25 cellular contexts compared by ENCODE assay signal in the genomic region with DNA sequence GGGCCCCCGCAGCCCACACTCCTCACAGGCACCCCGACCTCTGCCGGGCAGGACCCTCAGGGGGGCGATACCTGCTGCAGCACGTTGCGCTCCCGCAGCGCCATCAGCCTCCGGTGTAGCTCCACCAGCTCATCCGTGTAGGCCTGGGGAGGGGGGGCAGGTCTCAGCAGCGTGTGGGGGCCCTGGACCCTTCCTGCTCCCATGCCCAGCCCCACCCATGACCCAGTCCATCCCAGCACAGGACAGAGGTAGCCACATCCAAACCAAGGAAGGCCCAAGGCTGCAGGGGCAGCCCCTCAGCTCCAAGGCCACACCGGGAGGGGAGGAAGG.
"Had no signal": no experiment of that assay in that cellular context is flagged by ENCODE, and none has a peak within 500 bp of the region (broad histone marks: within the 10 kb centered on the region; RNA-seq: fewer than 3 reads in every experiment).

No MANE protein-coding gene starts in this region.

- H3K4me3 Mint-ChIP-seq: activated naive CD4-positive, alpha-beta T cell treated with anti-CD3 and anti-CD28 coated beads for 36 hours; activated naive CD8-positive, alpha-beta T cell treated with anti-CD3 and anti-CD28 coated beads, Interleukin-2, amount 10 ng/mL, durations not matched to agents 7 days and 5 days; dendritic cell treated with granulocyte-macrophage colony-stimulating factor and Interleukin-4, amounts not matched to agents 40 ng/mL and 50 ng/mL, for 4 days; naive B cell; neural progenitor cell; stimulated activated naive CD8-positive, alpha-beta T cell treated with anti-CD3 and anti-CD28 coated beads, Interleukin-15, Interleukin-2, amounts not matched to agents 100 ng/mL and 50 ng/mL, for 24 hours; T-cell; T-helper 2 cell treated with Interferon-gamma antibody and Interleukin-4, amounts not matched to agents 5 μg/mL and 100 μg/mL, for 36 hours had no signal

- H3K27ac Mint-ChIP-seq: activated naive CD4-positive, alpha-beta T cell treated with anti-CD3 and anti-CD28 coated beads for 36 hours; activated naive CD8-positive, alpha-beta T cell treated with anti-CD3 and anti-CD28 coated beads, Interleukin-2, amount 10 ng/mL, durations not matched to agents 7 days and 5 days; dendritic cell treated with granulocyte-macrophage colony-stimulating factor and Interleukin-4, amounts not matched to agents 40 ng/mL and 50 ng/mL, for 4 days; naive B cell; neural progenitor cell; stimulated activated naive CD8-positive, alpha-beta T cell treated with anti-CD3 and anti-CD28 coated beads, Interleukin-15, Interleukin-2, amounts not matched to agents 100 ng/mL and 50 ng/mL, for 24 hours; T-cell; T-helper 2 cell treated with Interferon-gamma antibody and Interleukin-4, amounts not matched to agents 5 μg/mL and 100 μg/mL, for 36 hours had no signal

- H3K4me2 ChIP-seq: neural progenitor cell had no signal

- H3K9ac ChIP-seq: neural progenitor cell had no signal

- H2AFZ ChIP-seq: neural progenitor cell had no signal

- H3K4me1 ChIP-seq: prostate gland had no signal

- H3K27ac ChIP-seq: heart right ventricle, neural progenitor cell, ovary, prostate gland, tibial artery, WERI-Rb-1 had no signal

- H3K9me3 Mint-ChIP-seq: activated naive CD4-positive, alpha-beta T cell treated with anti-CD3 and anti-CD28 coated beads for 36 hours; activated naive CD8-positive, alpha-beta T cell treated with anti-CD3 and anti-CD28 coated beads, Interleukin-2, amount 10 ng/mL, durations not matched to agents 7 days and 5 days; dendritic cell treated with granulocyte-macrophage colony-stimulating factor and Interleukin-4, amounts not matched to agents 40 ng/mL and 50 ng/mL, for 4 days; naive B cell; neural progenitor cell; stimulated activated naive CD8-positive, alpha-beta T cell treated with anti-CD3 and anti-CD28 coated beads, Interleukin-15, Interleukin-2, amounts not matched to agents 100 ng/mL and 50 ng/mL, for 24 hours; T-cell; T-helper 2 cell treated with Interferon-gamma antibody and Interleukin-4, amounts not matched to agents 5 μg/mL and 100 μg/mL, for 36 hours had no signal

- DNase-seq: activated CD4-positive, alpha-beta T cell treated with anti-CD3 and anti-CD28 coated beads for 1 hour; activated CD8-positive, alpha-beta memory T cell treated with anti-CD3 and anti-CD28 coated beads for 24 hours; activated CD8-positive, alpha-beta memory T cell treated with anti-CD3 and anti-CD28 coated beads, Interleukin-2, amount 50 U/mL, for 4 hours; activated naive CD4-positive, alpha-beta T cell treated with anti-CD3 and anti-CD28 coated beads for 36 hours; activated naive CD8-positive, alpha-beta T cell treated with anti-CD3 and anti-CD28 coated beads, Interleukin-2, amount 10 ng/mL, durations not matched to agents 7 days and 5 days; activated T-cell treated with anti-CD3 and anti-CD28 coated beads, Interleukin-2, amount 50 U/mL, for 48 hours; amniotic stem cell; effector CD4-positive, alpha-beta T cell; erythroblast; foreskin fibroblast; heart right ventricle; left colon; naive B cell; stimulated activated CD4-positive, alpha-beta T cell treated with anti-CD3 and anti-CD28 coated beads, Interleukin-4, amount 100 ng/mL, for 24 hours; T-cell; tibial artery; WERI-Rb-1 had no signal

- H3K9me3 ChIP-seq: heart right ventricle, ovary, prostate gland, tibial artery had no signal

- H3K4me3 ChIP-seq: heart right ventricle, neural progenitor cell, ovary, prostate gland, tibial artery had no signal

- H3K36me3 ChIP-seq: neural progenitor cell, ovary had no signal

- H3K36me3 Mint-ChIP-seq: activated naive CD8-positive, alpha-beta T cell treated with anti-CD3 and anti-CD28 coated beads, Interleukin-2, amount 10 ng/mL, durations not matched to agents 7 days and 5 days had no signal

- H3K27me3 ChIP-seq: heart right ventricle, neural progenitor cell, ovary, tibial artery had no signal

- H3K4me1 Mint-ChIP-seq: activated naive CD8-positive, alpha-beta T cell treated with anti-CD3 and anti-CD28 coated beads, Interleukin-2, amount 10 ng/mL, durations not matched to agents 7 days and 5 days; T-cell had no signal

- FAIRE-seq: endometrium, urothelium cell line had no signal

- H3K27me3 Mint-ChIP-seq: activated naive CD8-positive, alpha-beta T cell treated with anti-CD3 and anti-CD28 coated beads, Interleukin-2, amount 10 ng/mL, durations not matched to agents 7 days and 5 days; dendritic cell treated with granulocyte-macrophage colony-stimulating factor and Interleukin-4, amounts not matched to agents 40 ng/mL and 50 ng/mL, for 4 days; naive B cell; stimulated activated naive CD8-positive, alpha-beta T cell treated with anti-CD3 and anti-CD28 coated beads, Interleukin-15, Interleukin-2, amounts not matched to agents 100 ng/mL and 50 ng/mL, for 24 hours; T-cell had no signal

- ATAC-seq: left colon, T-cell had no signal
